8 cellular contexts compared by ENCODE assay signal in genomic region chr12:6752931-6753771, GRCh38. TPM values are rescaled to one million over a fixed set of nuclear protein-coding genes. Genes with fewer than 3 reads are reported as not detected.
DNase-seq lines count a peak whose midpoint lies in the region; TF ChIP-seq lines count a peak whose summit lies in the region.

A gene with protein sequence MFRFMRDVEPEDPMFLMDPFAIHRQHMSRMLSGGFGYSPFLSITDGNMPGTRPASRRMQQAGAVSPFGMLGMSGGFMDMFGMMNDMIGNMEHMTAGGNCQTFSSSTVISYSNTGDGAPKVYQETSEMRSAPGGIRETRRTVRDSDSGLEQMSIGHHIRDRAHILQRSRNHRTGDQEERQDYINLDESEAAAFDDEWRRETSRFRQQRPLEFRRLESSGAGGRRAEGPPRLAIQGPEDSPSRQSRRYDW (minus strand): TSS chr12:6753141. CDS start chr12:6752334, 807 bp downstream.

- WGBS in stomach, 5 donors, result 0 to 1% (median 1%) methylated on average over 32 to 61 of the region's 61 CpGs

- H3K4me2 ChIP-seq in MM.1S (ENCODE audit: low read depth, low read length) (peak within 1 kb of the TSS; percentile 78), neural cell (ENCODE audit: low read length) (peak within 1 kb of the TSS; percentile 97)

- intact Hi-C loops in stomach (cut with DNase I; ENCODE audit: low total_unique reads), result no loop called here

- in situ Hi-C loops in G401 (cut with HindIII; ENCODE audit: low sequenced_read_pairs), result no loop called here
- in situ Hi-C loops in HAP-1 (cut with MboI; ENCODE audit: low sequenced_read_pairs), result loop anchor here (5.0 kb wide), 1 partner anchor 74 kb away; the partner anchor contains the start of gene P3H3

- H4K20me1 ChIP-seq in MM.1S (ENCODE audit: insufficient read depth, low read length) (no peaks in the 10 kb centered on the region), neural cell (ENCODE audit: insufficient read depth) (no peaks in the 10 kb centered on the region)

- TF ChIP-seq EP300 in neural cell (conservative IDR thresholded peaks at IDR 0.05; ENCODE audit: poor library complexity, severe bottlenecking) (peak; percentile 38), stomach (IDR thresholded peaks at IDR 0.05) (no peak)

- H3K9ac ChIP-seq in MM.1S (ENCODE audit: low read length) (peak within 1 kb of the TSS; percentile 83), neural cell (ENCODE audit: low read length) (peak within 1 kb of the TSS; percentile 100)

- DNase-seq in G401 (ENCODE audit: low spot score) (peak; percentile 99), HAP-1 (ENCODE audit: low spot score in 2 of 2) (peak; percentile 96 to 99), MM.1S (peak; percentile 98), SIG-M5 (lab: John Stamatoyannopoulos, UW) (peak; percentile 80), activated gamma-delta T cell (lab: John Stamatoyannopoulos, UW) (peak; percentile 87), fibroblast of the conjunctiva (ENCODE audit: low read depth) (peak; percentile 99), stomach (peak; percentile 98)

- H3K27me3 ChIP-seq in HAP-1 (ENCODE audit: low read depth), result no peaks in the 10 kb centered on the region
- H3K27me3 ChIP-seq in MM.1S (replicated peaks; ENCODE audit: insufficient read depth, low read length), result no peaks in the 10 kb centered on the region
- no peaks in the 10 kb centered on the region for H3K27me3 ChIP-seq in neural cell (ENCODE audit: insufficient read depth, low read depth, low read length)
- no peaks in the 10 kb centered on the region for H3K27me3 ChIP-seq in stomach

- H3K27ac ChIP-seq in MM.1S (ENCODE audit: low read length) (peak within 1 kb of the TSS; percentile 76), neural cell (ENCODE audit: low read length) (peak within 1 kb of the TSS; percentile 100), stomach (peak within 1 kb of the TSS; percentile 96 to 100 (median 98))

- peak in 2 of 4 donors; percentile 74 to 87 for TF ChIP-seq POLR2A in stomach (IDR thresholded peaks at IDR 0.05)

- no peaks in the 10 kb centered on the region; the same call in 1 of the 2 replicates for H3K9me3 ChIP-seq in HAP-1
- no peaks in the 10 kb centered on the region for H3K9me3 ChIP-seq in MM.1S (replicated peaks; ENCODE audit: insufficient read depth, low read length)
- H3K9me3 ChIP-seq in neural cell (ENCODE audit: low read length), result no peaks in the 10 kb centered on the region
- H3K9me3 ChIP-seq in stomach, result no peaks in the 10 kb centered on the region

- TF ChIP-seq CTCF in MM.1S (IDR thresholded peaks at IDR 0.05; ENCODE audit: low read length) (no peak; the same call in 1 of the 2 replicates), neural cell (IDR thresholded peaks at IDR 0.05; ENCODE audit: poor library complexity, severe bottlenecking) (peak; percentile 99), stomach (IDR thresholded peaks at IDR 0.05) (peak in 5 of 7 experiments; percentile 78 to 99 (median 96))

- H3K4me3 ChIP-seq in HAP-1 (peak within 1 kb of the TSS; percentile 100), MM.1S (ENCODE audit: low read length) (peak within 1 kb of the TSS; percentile 99), neural cell (ENCODE audit: low read length) (peak within 1 kb of the TSS; percentile 99), stomach (peak within 1 kb of the TSS; percentile 84 to 98 (median 88))

- H3K79me2 ChIP-seq in MM.1S (ENCODE audit: low read length) (peaks cover 15% of the 10 kb centered on the region), neural cell (replicated peaks; ENCODE audit: insufficient read depth, low read length) (peaks cover 20% of the 10 kb centered on the region)

- TF ChIP-seq RAD21 in neural cell (conservative IDR thresholded peaks at IDR 0.05), result no peak

- H2AFZ ChIP-seq in MM.1S (ENCODE audit: low read length) (peak within 1 kb of the TSS; percentile 70), neural cell (ENCODE audit: low read depth, low read length) (peak within 1 kb of the TSS; percentile 77)

- H3F3A ChIP-seq in MM.1S (ENCODE audit: insufficient read depth, low read length) (peaks cover 5% of the 10 kb centered on the region; the same call in 1 of the 2 replicates), neural cell (ENCODE audit: insufficient read depth, low read length, poor library complexity, severe bottlenecking) (no peaks in the 10 kb centered on the region)

- peaks cover 10% of the 10 kb centered on the region for H3K4me1 ChIP-seq in HAP-1
- H3K4me1 ChIP-seq in MM.1S (ENCODE audit: low read length), result peaks cover 14% of the 10 kb centered on the region
- H3K4me1 ChIP-seq in stomach, result peaks cover 8 to 41% (median 29%) of the 10 kb centered on the region in 4 donors

- H3K36me3 ChIP-seq in HAP-1 (replicated peaks), result peaks cover 42% of the 10 kb centered on the region
- H3K36me3 ChIP-seq in MM.1S (replicated peaks; ENCODE audit: insufficient read depth, low read length), result no peaks in the 10 kb centered on the region
- no peaks in the 10 kb centered on the region for H3K36me3 ChIP-seq in neural cell (ENCODE audit: insufficient read depth, low read length)
- H3K36me3 ChIP-seq in stomach, result peaks cover 36 to 39% (median 38%) of the 10 kb centered on the region in 4 donors

- no peaks in the 10 kb centered on the region for H3K9me2 ChIP-seq in MM.1S (replicated peaks; ENCODE audit: insufficient read depth, low read length)
- no peaks in the 10 kb centered on the region for H3K9me2 ChIP-seq in neural cell (ENCODE audit: insufficient read depth, low read length)

TF ChIP-seq in neural cell, 6 proteins besides CTCF, POLR2A, EP300 and RAD21:
- TF ChIP-seq POLR2AphosphoS5 (IDR thresholded peaks at IDR 0.05) (peak; percentile 96), EZH2 (IDR thresholded peaks at IDR 0.05; ENCODE audit: borderline replicate concordance, insufficient read depth, low read length, poor library complexity, severe bottlenecking) (no peak), TAF1 (IDR thresholded peaks at IDR 0.05; ENCODE audit: low read depth) (no peak), SMC3 (conservative IDR thresholded peaks at IDR 0.05; ENCODE audit: poor library complexity) (no peak), REST (IDR thresholded peaks at IDR 0.05; ENCODE audit: borderline replicate concordance) (peak; percentile 87), MXI1 (conservative IDR thresholded peaks at IDR 0.05; ENCODE audit: poor library complexity, severe bottlenecking) (peak; percentile 62)

RNA-seq across cellular contexts. Expression of the gene that starts here (rescaled TPM):
- 342 and 364 TPM in 2 replicates for total RNA-seq in G401 (2014; rRNA removed; shearing (Covaris generic))
- polyA plus RNA-seq in neural cell (134 and 176 TPM in 2 replicates), stomach (100 to 1,000 TPM; 168 to 183 (median 180) TPM)
- 120 and 128 TPM in 2 replicates for polyA minus RNA-seq in neural cell
- total RNA-seq in stomach, result 100 to 1,000 TPM in 4 of 5 donors, 1 to 10 TPM in 1; 9.3 to 296 (median 128) TPM

Comparison
In these comparisons a context has a peak if more than half of its experiments do, and no peak if none do; other contexts are left out.
1. Peak in every context shown above with its lines: DNase-seq, H3K4me3 ChIP-seq and H3K27ac ChIP-seq.